Comparison of ENCODE assay signal across 1 cellular context in genomic region chr16:87765776-87766484, GRCh38.
TF ChIP-seq lines count a peak whose summit lies in the region.

Gene KLHDC4 (minus strand): TSS chr16:87765986. CDS start chr16:87765890, 96 bp downstream.

TF ChIP-seq in K562, 482 proteins besides CTCF, POLR2A, EP300 and RAD21 (continued from another document and continues in another):
- TF ChIP-seq BRD9 (IDR thresholded peaks at IDR 0.05; ENCODE audit: low read depth, partially characterized antibody) = peak; percentile 40
- TF ChIP-seq SPI1 (IDR thresholded peaks at IDR 0.05; ENCODE audit: borderline replicate concordance, low read depth, low read length) = no peak
- TF ChIP-seq PHF21A (IDR thresholded peaks at IDR 0.05; ENCODE audit: borderline replicate concordance, low read depth) = no peak
- peak; percentile 87 for TF ChIP-seq ETV5 (CRISPR knock-in tag; IDR thresholded peaks at IDR 0.05; ENCODE audit: low read depth)
- TF ChIP-seq NR4A1 (CRISPR knock-in tag; IDR thresholded peaks at IDR 0.05) = no peak
- TF ChIP-seq NR4A1 (tag; IDR thresholded peaks at IDR 0.05) = no peak
- TF ChIP-seq ZMIZ1 (IDR thresholded peaks at IDR 0.05; ENCODE audit: low read depth in 2 of 2, low read length in 2 of 2) = no peak
- TF ChIP-seq POLR3G (IDR thresholded peaks at IDR 0.05; ENCODE audit: extremely low read depth, insufficient read length, insufficient replicate concordance) = no peak
- no peak for TF ChIP-seq HMBOX1 (IDR thresholded peaks at IDR 0.05)
- TF ChIP-seq POLR3A (IDR thresholded peaks at IDR 0.05; ENCODE audit: borderline replicate concordance, extremely low read depth, insufficient read depth, insufficient read length) = no peak
- no peak for TF ChIP-seq E2F1 (CRISPR knock-in tag; IDR thresholded peaks at IDR 0.05)
- TF ChIP-seq HIVEP1 (CRISPR knock-in tag; IDR thresholded peaks at IDR 0.05) = no peak
- peak; percentile 95 for TF ChIP-seq MYC (IDR thresholded peaks at IDR 0.05; ENCODE audit: low read depth, low read length)
- TF ChIP-seq MYC (CRISPR knock-in tag; IDR thresholded peaks at IDR 0.05; ENCODE audit: borderline replicate concordance, low read depth) = no peak
- no peak for TF ChIP-seq ZBTB2 (IDR thresholded peaks at IDR 0.05)
- TF ChIP-seq RBM17 (IDR thresholded peaks at IDR 0.05; ENCODE audit: borderline replicate concordance, low read depth, low read length) = no peak
- no peak for TF ChIP-seq ZNF551 (CRISPR knock-in tag; IDR thresholded peaks at IDR 0.05)
- no peak for TF ChIP-seq SMARCB1 (IDR thresholded peaks at IDR 0.05; ENCODE audit: insufficient read length, low read depth)
- TF ChIP-seq CREBBP (IDR thresholded peaks at IDR 0.05; ENCODE audit: low read depth, low read length) = no peak
- no peak for TF ChIP-seq MAFK (IDR thresholded peaks at IDR 0.05; ENCODE audit: low read length)
- no peak for TF ChIP-seq CREB3L1 (IDR thresholded peaks at IDR 0.05; ENCODE audit: borderline replicate concordance, low read depth)
- no peak for TF ChIP-seq NFATC3 (IDR thresholded peaks at IDR 0.05)
- TF ChIP-seq ZNF134 (CRISPR knock-in tag; conservative IDR thresholded peaks at IDR 0.05) = no peak
- TF ChIP-seq RFX5 (IDR thresholded peaks at IDR 0.05; ENCODE audit: low read depth, low read length) = no peak
- peak; percentile 38; the same call in 1 of the 2 replicates for TF ChIP-seq MTA3 (IDR thresholded peaks at IDR 0.05; ENCODE audit: borderline replicate concordance)
- no peak for TF ChIP-seq ZNF449 (CRISPR knock-in tag; IDR thresholded peaks at IDR 0.05)
- no peak for TF ChIP-seq ZNF696 (CRISPR knock-in tag; conservative IDR thresholded peaks at IDR 0.05)
- no peak for TF ChIP-seq ELK3 (CRISPR knock-in tag; IDR thresholded peaks at IDR 0.05)
- no peak for TF ChIP-seq EWSR1 (IDR thresholded peaks at IDR 0.05; ENCODE audit: borderline replicate concordance, low read depth, partially characterized antibody)
- no peak for TF ChIP-seq MITF (IDR thresholded peaks at IDR 0.05)
- TF ChIP-seq MXD1 (CRISPR knock-in tag; IDR thresholded peaks at IDR 0.05; ENCODE audit: borderline replicate concordance, poor library complexity, severe bottlenecking) = peak; percentile 83
- no peak for TF ChIP-seq TAF15 (IDR thresholded peaks at IDR 0.05; ENCODE audit: low read depth, low read length)
- TF ChIP-seq TRIM24 (IDR thresholded peaks at IDR 0.05) = no peak
- peak; percentile 89 for TF ChIP-seq SP1 (CRISPR knock-in tag; IDR thresholded peaks at IDR 0.05)
- peak; percentile 60; the same call in 1 of the 2 replicates for TF ChIP-seq ZBTB9 (CRISPR knock-in tag; IDR thresholded peaks at IDR 0.05)
- TF ChIP-seq PREB (CRISPR knock-in tag; IDR thresholded peaks at IDR 0.05) = no peak
- no peak for TF ChIP-seq ID3 (CRISPR knock-in tag; IDR thresholded peaks at IDR 0.05)
- no peak for TF ChIP-seq ID3 (tag; IDR thresholded peaks at IDR 0.05)
- TF ChIP-seq CHAMP1 (IDR thresholded peaks at IDR 0.05) = no peak
- TF ChIP-seq SMAD3 (CRISPR knock-in tag; conservative IDR thresholded peaks at IDR 0.05) = no peak
- no peak for TF ChIP-seq ZNF431 (CRISPR knock-in tag; IDR thresholded peaks at IDR 0.05)
- no peak for TF ChIP-seq KAT2B (IDR thresholded peaks at IDR 0.05; ENCODE audit: low read depth, low read length)
- TF ChIP-seq SP2 (IDR thresholded peaks at IDR 0.05; ENCODE audit: extremely low read depth, low read depth, low read length, poor library complexity, severe bottlenecking) = no peak
- peak; percentile 95 for TF ChIP-seq EP400 (IDR thresholded peaks at IDR 0.05)
- no peak for TF ChIP-seq HDAC3 (IDR thresholded peaks at IDR 0.05; ENCODE audit: borderline replicate concordance, partially characterized antibody)
- TF ChIP-seq RBFOX2 (IDR thresholded peaks at IDR 0.05; ENCODE audit: low read depth, low read length) = peak; percentile 99
